ENCODE assay signal across 22 cellular contexts in the genomic region with DNA sequence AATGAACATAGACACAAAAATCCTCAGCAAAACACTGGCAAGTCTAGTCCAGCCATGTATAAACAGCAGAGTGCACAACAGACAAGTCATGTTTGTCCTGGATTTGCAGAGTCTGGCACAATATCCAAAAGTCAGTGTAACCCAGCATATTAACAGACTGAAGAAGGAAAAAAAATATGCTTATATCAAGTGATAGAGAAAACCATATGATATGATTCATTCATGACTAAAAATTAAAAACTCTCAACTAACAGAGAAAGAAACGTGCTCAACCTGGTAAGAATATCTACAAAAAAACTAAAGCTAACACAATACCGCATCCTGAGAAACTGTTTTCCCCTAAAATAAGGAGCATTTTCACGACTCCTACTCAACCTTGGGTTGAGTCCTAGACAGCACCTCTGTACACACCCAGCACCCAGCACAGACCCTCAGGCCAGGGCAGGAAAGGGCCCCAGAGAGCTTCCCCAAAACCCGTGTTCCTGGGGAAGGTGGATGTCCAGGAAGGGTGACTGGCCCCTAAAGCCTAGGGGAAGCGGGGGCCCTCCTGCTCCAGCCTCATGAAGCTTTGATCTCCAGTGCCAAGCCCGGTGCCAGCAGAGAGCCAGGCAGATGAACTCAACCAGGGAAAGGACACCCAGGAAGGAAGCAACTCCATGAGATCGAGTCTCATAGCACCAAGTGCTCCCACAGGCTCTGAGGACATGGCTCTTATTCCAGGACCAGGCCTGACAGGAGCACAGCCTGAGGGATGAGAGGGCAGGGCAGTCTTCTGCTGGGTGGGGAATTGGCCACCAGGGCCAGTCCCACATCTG. TPM values are rescaled to one million over a fixed set of nuclear protein-coding genes. Genes with fewer than 3 reads are reported as not detected.
DNase-seq lines count a peak whose midpoint lies in the region; ATAC-seq and TF ChIP-seq lines count a peak whose summit lies in the region.
"Had no signal": no experiment of that assay in that cellular context is flagged by ENCODE, and none has a peak within 500 bp of the region (broad histone marks: within the 10 kb centered on the region; RNA-seq: fewer than 3 reads in every experiment).

No MANE protein-coding gene starts in this region.

- DNase-seq in AG08396 (ENCODE audit: low spot score) = peak; percentile 41
- DNase-seq in HS-5 (ENCODE audit: low read depth) = peak; percentile 13
- DNase-seq in endothelial cell (ENCODE audit: low spot score) = no peak
- DNase-seq in posterior vena cava (ENCODE audit: low spot score) = peak; percentile 55
- DNase-seq in globus pallidus (ENCODE audit: low spot score) = no peak
- no peak for DNase-seq in activated T-cell treated with anti-CD3 and anti-CD28 coated beads, Interleukin-2, amount 50 U/mL, for 4 hours
- no peak for DNase-seq in G401 (ENCODE audit: low spot score)
- no peak for DNase-seq in SIG-M5 (lab: John Stamatoyannopoulos, UW)
- DNase-seq: activated CD4-positive, alpha-beta T cell treated with anti-CD3 and anti-CD28 coated beads, Interleukin-2, amount 10 ng/mL, durations not matched to agents 24 days and 14 days; CD4-positive, alpha-beta T cell; DMS 273 treated with DMSO at 0.1 percent for 48 hours; effector CD8-positive, alpha-beta T cell; GDM1; Kasumi-1; naive thymus-derived CD4-positive, alpha-beta T cell; NCI-H2081; NK-92 treated with Interleukin-12 subunit alpha and Interleukin-12 subunit beta, amount 100 ng/mL, for 24 hours had no signal

- peaks cover 6% of the 10 kb centered on the region for H3K9me3 Mint-ChIP-seq in endothelial cell (ENCODE audit: unreplicated experiment)
- peaks cover 20% of the 10 kb centered on the region for H3K9me3 Mint-ChIP-seq in activated T-cell treated with anti-CD3 and anti-CD28 coated beads, Interleukin-2, amount 50 U/mL, for 4 hours
- H3K9me3 Mint-ChIP-seq: activated CD4-positive, alpha-beta T cell treated with anti-CD3 and anti-CD28 coated beads, Interleukin-2, amount 10 ng/mL, durations not matched to agents 24 days and 14 days had no signal

- intact Hi-C loops in posterior vena cava (cut with DNase I) = no loop called here

- H3K36me3 Mint-ChIP-seq in endothelial cell (ENCODE audit: low read depth, unreplicated experiment) = no peaks in the 10 kb centered on the region
- H3K36me3 Mint-ChIP-seq in activated T-cell treated with anti-CD3 and anti-CD28 coated beads, Interleukin-2, amount 50 U/mL, for 4 hours (ENCODE audit: insufficient read depth) = no peaks in the 10 kb centered on the region
- H3K36me3 Mint-ChIP-seq: memory B cell had no signal

- in situ Hi-C loops in G401 (cut with HindIII; ENCODE audit: low sequenced_read_pairs) = no loop called here

- no peak for ATAC-seq in activated T-cell treated with anti-CD3 and anti-CD28 coated beads, Interleukin-2, amount 50 U/mL, for 4 hours
- ATAC-seq: esophagus mucosa; naive thymus-derived CD4-positive, alpha-beta T cell had no signal

- H3K27me3 Mint-ChIP-seq in endothelial cell (ENCODE audit: unreplicated experiment) = peaks cover 8% of the 10 kb centered on the region
- H3K27me3 Mint-ChIP-seq in activated T-cell treated with anti-CD3 and anti-CD28 coated beads, Interleukin-2, amount 50 U/mL, for 4 hours (ENCODE audit: low read depth) = no peaks in the 10 kb centered on the region
- H3K27me3 Mint-ChIP-seq: activated CD4-positive, alpha-beta T cell treated with anti-CD3 and anti-CD28 coated beads, Interleukin-2, amount 10 ng/mL, durations not matched to agents 24 days and 14 days; CD4-positive, alpha-beta T cell; memory B cell had no signal

- H3K4me1 Mint-ChIP-seq in endothelial cell (ENCODE audit: unreplicated experiment) = peaks cover 4% of the 10 kb centered on the region
- no peaks in the 10 kb centered on the region for H3K4me1 Mint-ChIP-seq in activated T-cell treated with anti-CD3 and anti-CD28 coated beads, Interleukin-2, amount 50 U/mL, for 4 hours (ENCODE audit: low read depth)
- H3K4me1 Mint-ChIP-seq: activated CD4-positive, alpha-beta T cell treated with anti-CD3 and anti-CD28 coated beads, Interleukin-2, amount 10 ng/mL, durations not matched to agents 24 days and 14 days had no signal

- H3K4me3 Mint-ChIP-seq in endothelial cell (ENCODE audit: unreplicated experiment) = peak overlapping the region; percentile 6
- no peak overlapping the region for H3K4me3 Mint-ChIP-seq in activated T-cell treated with anti-CD3 and anti-CD28 coated beads, Interleukin-2, amount 50 U/mL, for 4 hours
- H3K4me3 Mint-ChIP-seq: activated CD4-positive, alpha-beta T cell treated with anti-CD3 and anti-CD28 coated beads, Interleukin-2, amount 10 ng/mL, durations not matched to agents 24 days and 14 days; activated naive CD8-positive, alpha-beta T cell; CD4-positive, alpha-beta T cell; memory B cell; naive thymus-derived CD4-positive, alpha-beta T cell had no signal

- no peak overlapping the region for H3K27ac Mint-ChIP-seq in endothelial cell (ENCODE audit: unreplicated experiment)
- H3K27ac Mint-ChIP-seq: activated CD4-positive, alpha-beta T cell treated with anti-CD3 and anti-CD28 coated beads, Interleukin-2, amount 10 ng/mL, durations not matched to agents 24 days and 14 days; activated naive CD8-positive, alpha-beta T cell; CD4-positive, alpha-beta T cell; memory B cell; naive thymus-derived CD4-positive, alpha-beta T cell had no signal

- TF ChIP-seq CTCF in endothelial cell (IDR thresholded peaks at IDR 0.05; ENCODE audit: unreplicated experiment) = no peak

RNA-seq across cellular contexts. Expression of gene ADAMTS2, which starts 38.9 kb away (rescaled TPM):
- total RNA-seq in endothelial cell (ENCODE audit: unreplicated experiment) (1.5 TPM), posterior vena cava (10 to 100 TPM; 27.1 to 62.0 TPM)
- under 1 TPM; 0.05 to 0.41 (median 0.13) TPM for total RNA-seq in activated T-cell treated with anti-CD3 and anti-CD28 coated beads, Interleukin-2, amount 50 U/mL, for 4 hours
- not detected in 2 replicates for total RNA-seq in G401 (2014; rRNA removed; shearing (Covaris generic))
- total RNA-seq: activated CD4-positive, alpha-beta T cell treated with anti-CD3 and anti-CD28 coated beads, Interleukin-2, amount 10 ng/mL, durations not matched to agents 24 days and 14 days; CD4-positive, alpha-beta T cell; naive thymus-derived CD4-positive, alpha-beta T cell; NCI-H460; T-helper 2 cell treated with Interferon-gamma antibody and Interleukin-4, amounts not matched to agents 100 ng/mL and 5 ng/mL, for 36 hours had no signal

Comparison
In these comparisons a context has a peak if more than half of its experiments do, and no peak if none do; other contexts are left out.
1. DNase-seq: peak in AG08396 (single experiment), HS-5 (single experiment) and posterior vena cava (single experiment); none in endothelial cell (single experiment), globus pallidus (single experiment), activated T-cell treated with anti-CD3 and anti-CD28 coated beads, Interleukin-2, amount 50 U/mL, for 4 hours (single experiment), G401 (single experiment) and SIG-M5 (single experiment).
2. RNA of gene ADAMTS2, which starts 38.9 kb away (total RNA-seq): 27.1 to 62.0 TPM in posterior vena cava; 1.5 TPM in endothelial cell (single experiment), 0.05 to 0.41 TPM in activated T-cell treated with anti-CD3 and anti-CD28 coated beads, Interleukin-2, amount 50 U/mL, for 4 hours and not detected in G401; every median in the first group is over 10 times any median in the second.